35 cellular contexts compared by ENCODE assay signal in the genomic region with DNA sequence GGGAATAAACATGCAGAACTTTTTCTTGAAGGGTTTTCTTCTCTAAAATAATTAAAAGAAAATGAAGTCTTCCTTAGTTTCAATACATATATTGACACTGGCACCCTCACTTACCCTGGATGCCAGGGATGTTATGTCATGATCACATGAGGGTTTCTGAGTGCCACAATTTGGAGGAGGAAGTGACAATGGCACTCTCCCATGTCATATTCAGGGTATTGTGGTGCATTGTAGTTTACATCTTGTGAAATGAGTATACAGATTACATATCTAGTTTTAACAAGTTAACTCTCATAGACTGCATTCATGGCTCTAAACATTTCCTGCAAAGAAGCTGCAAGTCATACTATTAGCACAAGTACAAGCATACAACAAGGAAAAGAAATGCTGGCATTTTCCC. TPM values are rescaled to one million over a fixed set of nuclear protein-coding genes. Genes with fewer than 3 reads are reported as not detected.
"Had no signal": no experiment of that assay in that cellular context is flagged by ENCODE, and none has a peak within 500 bp of the region (broad histone marks: within the 10 kb centered on the region; RNA-seq: fewer than 3 reads in every experiment).

No MANE protein-coding gene starts in this region.

- H3K9me3 ChIP-seq: gastroesophageal sphincter, pancreas, prostate gland, vagina had no signal

- ATAC-seq: activated CD8-positive, alpha-beta T cell treated with anti-CD3 and anti-CD28 coated beads for 36 hours; gastroesophageal sphincter; left cardiac atrium; left ventricle myocardium superior; pancreas; sciatic nerve; stimulated activated memory B cell treated with anti-CD40 and anti-IgM and Interleukin-4, amounts not matched to agents 10 μg/mL and 1 μg/mL and 100 μg/mL, for 72 hours; stimulated activated naive CD8-positive, alpha-beta T cell treated with anti-CD3 and anti-CD28 coated beads, Interleukin-15, amount 100 ng/mL, for 72 hours had no signal

- DNase-seq: activated CD4-positive, alpha-beta T cell treated with anti-CD3 and anti-CD28 coated beads, Interleukin-2, amount 50 U/mL, for 1 hour; activated CD8-positive, alpha-beta T cell treated with anti-CD3 and anti-CD28 coated beads for 36 hours; activated T-cell treated with anti-CD3 and anti-CD28 coated beads, Interleukin-2, amount 50 U/mL, for 48 hours; anterior cingulate cortex; dermis blood vessel endothelial cell; effector CD4-positive, alpha-beta T cell; islet precursor cell; left cardiac atrium; left ventricle myocardium superior; mammary epithelial cell; naive B cell; pancreas; retina; stimulated activated CD4-positive, alpha-beta T cell treated with anti-CD3 and anti-CD28 coated beads, Interleukin-12 subunit alpha, Interleukin-12 subunit beta, amount 100 ng/mL, for 4 hours; stimulated activated CD4-positive, alpha-beta T cell treated with anti-CD3 and anti-CD28 coated beads, Interleukin-4, amount 100 ng/mL, for 24 hours; stimulated activated naive CD8-positive, alpha-beta T cell treated with anti-CD3 and anti-CD28 coated beads, Interleukin-15, amount 100 ng/mL, for 72 hours; substantia nigra; T-helper 9 cell had no signal

- H3K27ac ChIP-seq: gastroesophageal sphincter, hepatocyte, pancreas, prostate gland, skin epidermis, vagina, VCaP had no signal

- H3K4me2 ChIP-seq: hepatocyte had no signal

- H3K36me3 Mint-ChIP-seq: activated naive CD4-positive, alpha-beta T cell treated with anti-CD3 and anti-CD28 coated beads, Interleukin-2, amount 50 U/mL, for 24 hours; naive B cell; stimulated activated memory B cell treated with anti-CD40 and anti-IgM and Interleukin-4, amounts not matched to agents 10 μg/mL and 1 μg/mL and 100 μg/mL, for 72 hours; type B pancreatic cell had no signal

- FAIRE-seq: colon, endometrium, pancreas, TTC549 had no signal

- H3K4me1 ChIP-seq: gastroesophageal sphincter, pancreas, prostate gland had no signal

- H3K9me3 Mint-ChIP-seq: activated CD8-positive, alpha-beta T cell treated with anti-CD3 and anti-CD28 coated beads for 36 hours; activated naive CD4-positive, alpha-beta T cell treated with anti-CD3 and anti-CD28 coated beads, Interleukin-2, amount 50 U/mL, for 24 hours; activated T-helper 2 cell treated with anti-CD3 and anti-CD28 coated beads, Interferon-gamma antibody, Interleukin-2, Interleukin-4, amounts not matched to agents 10 μg/mL and 5 μg/mL and 100 μg/mL, durations not matched to agents 14 hours and 24 hours and 36 hours; naive B cell; stimulated activated memory B cell treated with anti-CD40 and anti-IgM and Interleukin-4, amounts not matched to agents 10 μg/mL and 1 μg/mL and 100 μg/mL, for 72 hours; stimulated activated naive CD8-positive, alpha-beta T cell treated with anti-CD3 and anti-CD28 coated beads, Interleukin-15, amount 100 ng/mL, for 72 hours; type B pancreatic cell had no signal

- H3K4me1 Mint-ChIP-seq: activated naive CD4-positive, alpha-beta T cell treated with anti-CD3 and anti-CD28 coated beads, Interleukin-2, amount 50 U/mL, for 24 hours; naive B cell; stimulated activated memory B cell treated with anti-CD40 and anti-IgM and Interleukin-4, amounts not matched to agents 10 μg/mL and 1 μg/mL and 100 μg/mL, for 72 hours; stimulated activated naive CD8-positive, alpha-beta T cell treated with anti-CD3 and anti-CD28 coated beads, Interleukin-15, amount 100 ng/mL, for 72 hours had no signal

- H3K4me3 Mint-ChIP-seq: activated CD8-positive, alpha-beta T cell treated with anti-CD3 and anti-CD28 coated beads for 36 hours; activated naive CD4-positive, alpha-beta T cell treated with anti-CD3 and anti-CD28 coated beads, Interleukin-2, amount 50 U/mL, for 24 hours; naive B cell; stimulated activated memory B cell treated with anti-CD40 and anti-IgM and Interleukin-4, amounts not matched to agents 10 μg/mL and 1 μg/mL and 100 μg/mL, for 72 hours; stimulated activated naive CD8-positive, alpha-beta T cell treated with anti-CD3 and anti-CD28 coated beads, Interleukin-15, amount 100 ng/mL, for 72 hours; type B pancreatic cell had no signal

- H3K4me3 ChIP-seq: gastroesophageal sphincter, hepatocyte, pancreas, prostate gland, skin epidermis, vagina had no signal

RNA-seq across cellular contexts. Expression of a gene that starts 37.7 kb away (rescaled TPM):
- total RNA-seq: activated CD8-positive, alpha-beta T cell treated with anti-CD3 and anti-CD28 coated beads for 36 hours; activated T-helper 2 cell treated with anti-CD3 and anti-CD28 coated beads, Interferon-gamma antibody, Interleukin-2, Interleukin-4, amounts not matched to agents 10 μg/mL and 5 μg/mL and 100 μg/mL, durations not matched to agents 14 hours and 24 hours and 36 hours; dermis blood vessel endothelial cell; epithelial cell of proximal tubule; fibroblast of lung; fibroblast of villous mesenchyme; gastroesophageal sphincter; left cardiac atrium; left ventricle myocardium superior; mammary epithelial cell; pancreas; sciatic nerve; vagina had no signal
- polyA plus RNA-seq: fibroblast of lung, hepatocyte, mammary epithelial cell, pancreas had no signal

RNA-seq across cellular contexts. Expression of a gene that starts 52.4 kb away (rescaled TPM):
- total RNA-seq: dermis blood vessel endothelial cell, fibroblast of villous mesenchyme, hepatocyte, mammary epithelial cell, sciatic nerve, vagina had no signal
- polyA plus RNA-seq: hepatocyte, mammary epithelial cell had no signal
